Comparison of ENCODE assay signal across 2 cellular contexts in genomic region chr16:3822366-3823045, GRCh38.
TF ChIP-seq lines count a peak whose summit lies in the region.

No MANE protein-coding gene starts in this region.

TF ChIP-seq in HEK293, 187 proteins besides CTCF, POLR2A, EP300 and RAD21:
- peak; percentile 75 for TF ChIP-seq GLIS1 (tag by site-specific recombination; IDR thresholded peaks at IDR 0.05)
- no peak for TF ChIP-seq KLF7 (tag by site-specific recombination; IDR thresholded peaks at IDR 0.05; ENCODE audit: borderline replicate concordance)
- TF ChIP-seq PRDM6 (tag by site-specific recombination; IDR thresholded peaks at IDR 0.05), result 0 out of 2 replicates have a peak, but pooled peaks have one; percentile 47
- TF ChIP-seq ZNF580 (tag by site-specific recombination; IDR thresholded peaks at IDR 0.05), result no peak
- peak; percentile 75 for TF ChIP-seq TRIM28 (IDR thresholded peaks at IDR 0.05; ENCODE audit: borderline replicate concordance, low read length)
- TF ChIP-seq OSR2 (tag by site-specific recombination; IDR thresholded peaks at IDR 0.05), result peak; percentile 58; the same call in 1 of the 2 replicates
- TF ChIP-seq WT1 (tag by site-specific recombination; IDR thresholded peaks at IDR 0.05), result 0 out of 2 replicates have a peak, but pooled peaks have one; percentile 12
- TF ChIP-seq ZNF629 (tag by site-specific recombination; IDR thresholded peaks at IDR 0.05), result peak; percentile 79
- 0 out of 2 replicates have a peak, but pooled peaks have one; percentile 50 for TF ChIP-seq MZF1 (tag by site-specific recombination; IDR thresholded peaks at IDR 0.05; ENCODE audit: borderline replicate concordance)
- TF ChIP-seq ZNF10 (tag by site-specific recombination; IDR thresholded peaks at IDR 0.05), result 0 out of 2 replicates have a peak, but pooled peaks have one; percentile 12
- peak; percentile 18; the same call in 1 of the 2 replicates for TF ChIP-seq ZSCAN23 (tag by site-specific recombination; IDR thresholded peaks at IDR 0.05)
- TF ChIP-seq ZNF473 (tag by site-specific recombination; IDR thresholded peaks at IDR 0.05), result no peak
- 0 out of 2 replicates have a peak, but pooled peaks have one; percentile 21 for TF ChIP-seq ZBTB17 (tag by site-specific recombination; IDR thresholded peaks at IDR 0.05)
- TF ChIP-seq ZNF692 (tag by site-specific recombination; IDR thresholded peaks at IDR 0.05), result no peak
- peak; percentile 55; the same call in 1 of the 2 replicates for TF ChIP-seq SP7 (tag by site-specific recombination; IDR thresholded peaks at IDR 0.05)
- TF ChIP-seq ZEB2 (tag by site-specific recombination; IDR thresholded peaks at IDR 0.05), result peak; percentile 53
- TF ChIP-seq IKZF3 (tag by site-specific recombination; IDR thresholded peaks at IDR 0.05), result peak; percentile 41; the same call in 1 of the 2 replicates
- peak; percentile 45 for TF ChIP-seq ZNF600 (tag by site-specific recombination; IDR thresholded peaks at IDR 0.05)
- TF ChIP-seq ZNF747 (tag by site-specific recombination; IDR thresholded peaks at IDR 0.05), result no peak
- peak; percentile 29; the same call in 1 of the 2 replicates for TF ChIP-seq PRDM10 (tag by site-specific recombination; IDR thresholded peaks at IDR 0.05)
- no peak for TF ChIP-seq ZNF157 (tag by site-specific recombination; IDR thresholded peaks at IDR 0.05)
- TF ChIP-seq ZBTB8A (tag by site-specific recombination; IDR thresholded peaks at IDR 0.05), result peak; percentile 26; the same call in 1 of the 2 replicates
- TF ChIP-seq PRDM1 (tag by site-specific recombination; IDR thresholded peaks at IDR 0.05), result no peak

TF ChIP-seq in K562, 482 proteins besides CTCF, POLR2A, EP300 and RAD21:
- TF ChIP-seq ZBTB26 (CRISPR knock-in tag; IDR thresholded peaks at IDR 0.05) (no peak), ZBTB33 (CRISPR knock-in tag; IDR thresholded peaks at IDR 0.05) (peak; percentile 16; the same call in 1 of the 2 replicates)
TF ChIP-seq in K562: peak in this region for 1.
